1 cellular context compared by ENCODE assay signal in the genomic region with DNA sequence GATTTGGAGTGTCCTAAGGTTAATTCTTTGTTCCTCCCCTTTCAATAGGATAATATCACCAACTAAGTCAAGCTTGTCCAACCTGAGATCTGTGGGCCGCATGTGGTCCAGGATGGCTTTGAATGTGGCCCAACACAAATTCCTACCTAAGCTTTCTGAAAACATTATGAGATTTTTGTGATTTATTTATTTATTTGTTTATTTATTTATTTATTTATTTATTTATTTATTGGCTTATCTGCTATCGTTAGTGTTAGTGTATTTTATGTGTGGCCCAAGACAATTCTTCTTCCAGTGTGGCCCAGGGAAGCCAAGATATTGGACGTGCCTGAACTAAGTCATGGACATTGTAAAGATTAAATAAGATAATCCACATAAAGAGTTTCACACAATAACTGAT.
TF ChIP-seq lines count a peak whose summit lies in the region.

No MANE protein-coding gene starts in this region.

TF ChIP-seq in HEK293, 187 proteins besides CTCF, POLR2A, EP300 and RAD21 (continued from another document):
- TF ChIP-seq ZBTB11 (tag by site-specific recombination; conservative IDR thresholded peaks at IDR 0.05; ENCODE audit: low read depth), result peak; percentile 67
- 0 out of 2 replicates have a peak, but pooled peaks have one; percentile 15 for TF ChIP-seq ZNF354C (tag by site-specific recombination; IDR thresholded peaks at IDR 0.05; ENCODE audit: borderline replicate concordance, low read depth)
- 0 out of 2 replicates have a peak, but pooled peaks have one; percentile 35 for TF ChIP-seq ZNF558 (tag by site-specific recombination; IDR thresholded peaks at IDR 0.05)
- 0 out of 2 replicates have a peak, but pooled peaks have one; percentile 37 for TF ChIP-seq ZNF138 (tag by site-specific recombination; IDR thresholded peaks at IDR 0.05; ENCODE audit: borderline replicate concordance)
- no peak for TF ChIP-seq SCRT1 (tag by site-specific recombination; IDR thresholded peaks at IDR 0.05; ENCODE audit: borderline replicate concordance)
- TF ChIP-seq ZNF239 (tag by site-specific recombination; IDR thresholded peaks at IDR 0.05), result no peak
- peak; percentile 75 for TF ChIP-seq ZNF518A (tag by site-specific recombination; conservative IDR thresholded peaks at IDR 0.05; ENCODE audit: low read depth)
- TF ChIP-seq ZNF140 (tag by site-specific recombination; IDR thresholded peaks at IDR 0.05), result peak; percentile 70; the same call in 1 of the 2 replicates
- TF ChIP-seq ZNF391 (tag by site-specific recombination; IDR thresholded peaks at IDR 0.05; ENCODE audit: borderline replicate concordance, low read depth), result no peak
- no peak for TF ChIP-seq ZNF530 (tag by site-specific recombination; IDR thresholded peaks at IDR 0.05; ENCODE audit: low read depth)
- TF ChIP-seq ZBTB48 (tag by site-specific recombination; IDR thresholded peaks at IDR 0.05), result no peak
